In the genomic region with DNA sequence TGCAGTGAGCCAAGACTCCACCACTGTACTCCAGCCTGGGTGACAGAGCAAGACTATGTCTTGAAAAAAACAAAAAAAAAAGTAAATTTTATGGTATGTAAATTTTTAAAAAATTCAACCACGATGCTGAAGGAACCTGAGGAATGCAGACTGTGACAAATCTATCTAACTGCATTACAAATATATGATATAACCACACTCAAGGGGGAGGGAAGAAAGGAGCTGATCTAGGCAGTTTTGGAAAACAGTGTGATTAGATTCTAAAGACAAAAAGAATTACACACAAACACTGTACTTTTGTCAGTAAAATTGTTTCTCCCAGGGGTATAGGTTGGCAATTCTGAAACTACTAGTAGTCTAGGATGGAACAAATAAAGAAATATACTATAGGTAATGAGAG, we compare ENCODE assay signal across 20 cellular contexts. TPM values are rescaled to one million over a fixed set of nuclear protein-coding genes. Genes with fewer than 3 reads are reported as not detected.
DNase-seq lines count a peak whose midpoint lies in the region; ATAC-seq and TF ChIP-seq lines count a peak whose summit lies in the region.
"Had no signal": no experiment of that assay in that cellular context is flagged by ENCODE, and none has a peak within 500 bp of the region (broad histone marks: within the 10 kb centered on the region; RNA-seq: fewer than 3 reads in every experiment).

No MANE protein-coding gene starts in this region.

- H3K4me3 Mint-ChIP-seq in chondrocyte (ENCODE audit: unreplicated experiment): no peak overlapping the region
- H3K4me3 Mint-ChIP-seq: CD8-positive, alpha-beta T cell had no signal

- H3K27ac Mint-ChIP-seq in chondrocyte (ENCODE audit: unreplicated experiment): peak overlapping the region; percentile 8
- H3K27ac Mint-ChIP-seq: CD8-positive, alpha-beta T cell had no signal

- ATAC-seq in HG03139 (IDR thresholded peaks at IDR 0.05; ENCODE audit: unreplicated experiment) (no peak), GM19452 (IDR thresholded peaks at IDR 0.05; ENCODE audit: unreplicated experiment) (no peak)
- ATAC-seq: CD8-positive, alpha-beta T cell; Panc1 had no signal

- H3K4me3 ChIP-seq in SJCRH30 (no peak overlapping the region), tibial artery (no peak overlapping the region)

- H3K36me3 ChIP-seq in SJCRH30 (peaks cover 80% of the 10 kb centered on the region), tibial artery (peaks cover 82 to 98% (median 93%) of the 10 kb centered on the region in 3 donors)

- intact Hi-C loops in tibial artery (cut with DNase I; ENCODE audit: low total_unique reads): no loop called here

- peak; percentile 45 for DNase-seq in EL
- no peak for DNase-seq in SJCRH30
- DNase-seq in chondrocyte (ENCODE audit: low spot score): no peak
- no peak for DNase-seq in tibial artery
- no peak for DNase-seq in stimulated activated naive CD4-positive, alpha-beta T cell (lab: John Stamatoyannopoulos, UW)
- DNase-seq: ACHN; AML-193; C1 segment of cervical spinal cord; CD8-positive, alpha-beta T cell; DMS153; GDM1; KBM-7; NCI-H1092; NCI-H1436; NCI-H1930; NCI-H524 treated with DMSO at 0.1 percent for 48 hours; NCI-H82 had no signal

- H3K4me1 ChIP-seq in SJCRH30 (no peaks in the 10 kb centered on the region), tibial artery (no peaks in the 10 kb centered on the region)

- H3K27ac ChIP-seq in SJCRH30 (peak overlapping the region; percentile 14; the same call in 1 of the 2 replicates), tibial artery (no peak overlapping the region)

- peaks cover 10% of the 10 kb centered on the region for H3K4me1 Mint-ChIP-seq in chondrocyte (ENCODE audit: low read depth)

- H3K27me3 ChIP-seq in SJCRH30 (no peaks in the 10 kb centered on the region), tibial artery (no peaks in the 10 kb centered on the region)

- H3K27me3 Mint-ChIP-seq in chondrocyte (ENCODE audit: low read depth): no peaks in the 10 kb centered on the region

- H3K36me3 Mint-ChIP-seq in chondrocyte (ENCODE audit: low read depth): peaks cover 48% of the 10 kb centered on the region

- TF ChIP-seq CTCF in chondrocyte (IDR thresholded peaks at IDR 0.05) (no peak), tibial artery (IDR thresholded peaks at IDR 0.05) (no peak)

- no peaks in the 10 kb centered on the region for H3K9me3 Mint-ChIP-seq in chondrocyte (ENCODE audit: low read depth)
- H3K9me3 Mint-ChIP-seq: CD8-positive, alpha-beta T cell had no signal

- no peaks in the 10 kb centered on the region for H3K9me3 ChIP-seq in SJCRH30 (replicated peaks)
- no peaks in the 10 kb centered on the region for H3K9me3 ChIP-seq in tibial artery

RNA-seq across cellular contexts. Expression of a gene that starts 17.0 kb away (rescaled TPM):
- total RNA-seq in SJCRH30 (2014; rRNA removed; shearing (Covaris generic)): 152 and 170 TPM in 2 replicates
- 121 to 138 TPM (median 128 TPM) in 3 replicates for total RNA-seq in chondrocyte

RNA-seq across cellular contexts. Expression of a gene that starts 37.9 kb away (rescaled TPM):
- total RNA-seq in SJCRH30 (2014; rRNA removed; shearing (Covaris generic)): 36.0 and 43.7 TPM in 2 replicates
- total RNA-seq in chondrocyte: 12.2 to 13.8 TPM (median 13.3 TPM) in 3 replicates
